In genomic region chr1:6180215-6180577, GRCh38 we compare ENCODE assay signal across 9 cellular contexts. TPM values are rescaled to one million over a fixed set of nuclear protein-coding genes. Genes with fewer than 3 reads are reported as not detected.
DNase-seq lines count a peak whose midpoint lies in the region; ATAC-seq and TF ChIP-seq lines count a peak whose summit lies in the region.
"Had no signal": no experiment of that assay in that cellular context is flagged by ENCODE, and none has a peak within 500 bp of the region (broad histone marks: within the 10 kb centered on the region; RNA-seq: fewer than 3 reads in every experiment).

CHD5 (minus strand) TSS chr1:6180321; CDS start chr1:6180023, 298 bp downstream.

- TF ChIP-seq CTCF in GM12874 (IDR thresholded peaks at IDR 0.05; ENCODE audit: insufficient read depth, low read depth, low read length) (peak; percentile 39), mesothelial cell of epicardium (IDR thresholded peaks at IDR 0.05; ENCODE audit: unreplicated experiment) (no peak), BE2C (IDR thresholded peaks at IDR 0.05; ENCODE audit: low read depth, low read length) (no peak)

- no peak for ATAC-seq in activated T-helper 17 cell treated with anti-CD3 and anti-CD28 coated beads, Interleukin-2, amount 50 U/mL, for 72 hours (replicated peaks)
- no peak for ATAC-seq in HG02759 (IDR thresholded peaks at IDR 0.05; ENCODE audit: unreplicated experiment)

- DNase-seq in AG20443 (ENCODE audit: low spot score) (peak; percentile 33), mesothelial cell of epicardium (ENCODE audit: low spot score in 2 of 2, unreplicated experiment in 2 of 2) (no peak), NCI-H774 (lab: John Stamatoyannopoulos, UW) (no peak), BE2C (no peak), NCI-H1048 (lab: John Stamatoyannopoulos, UW) (no peak)
- DNase-seq: activated gamma-delta T cell treated with Interleukin-2 at 50 U/mL for 16 hours had no signal

- peaks cover 9% of the 10 kb centered on the region for H3K4me1 Mint-ChIP-seq in activated T-helper 17 cell treated with anti-CD3 and anti-CD28 coated beads, Interleukin-2, amount 50 U/mL, for 72 hours
- peaks cover 28% of the 10 kb centered on the region for H3K4me1 Mint-ChIP-seq in mesothelial cell of epicardium

- no peaks in the 10 kb centered on the region for H3K9me3 ChIP-seq in BE2C

- peak within 1 kb of the TSS; percentile 55 for H3K4me3 Mint-ChIP-seq in activated T-helper 17 cell treated with anti-CD3 and anti-CD28 coated beads, Interleukin-2, amount 50 U/mL, for 72 hours
- H3K4me3 Mint-ChIP-seq in mesothelial cell of epicardium: peak within 1 kb of the TSS; percentile 66

- H3K36me3 ChIP-seq in BE2C: peaks cover 2% of the 10 kb centered on the region

- peaks cover 21% of the 10 kb centered on the region for H3K36me3 Mint-ChIP-seq in activated T-helper 17 cell treated with anti-CD3 and anti-CD28 coated beads, Interleukin-2, amount 50 U/mL, for 72 hours (ENCODE audit: low read depth)
- H3K36me3 Mint-ChIP-seq in mesothelial cell of epicardium: no peaks in the 10 kb centered on the region

- no peaks in the 10 kb centered on the region for H3K4me1 ChIP-seq in BE2C

- no peak within 1 kb of the TSS for H3K27ac Mint-ChIP-seq in activated T-helper 17 cell treated with anti-CD3 and anti-CD28 coated beads, Interleukin-2, amount 50 U/mL, for 72 hours
- H3K27ac Mint-ChIP-seq in mesothelial cell of epicardium: peak within 1 kb of the TSS; percentile 50

- H3K4me3 ChIP-seq in BE2C (ENCODE audit: low read depth, low read length): no peak within 1 kb of the TSS

- H3K27me3 Mint-ChIP-seq in activated T-helper 17 cell treated with anti-CD3 and anti-CD28 coated beads, Interleukin-2, amount 50 U/mL, for 72 hours: peaks cover 28% of the 10 kb centered on the region
- peaks cover 19% of the 10 kb centered on the region for H3K27me3 Mint-ChIP-seq in mesothelial cell of epicardium (ENCODE audit: low read depth)

- peaks cover 29% of the 10 kb centered on the region for H3K27me3 ChIP-seq in BE2C

- H3K9me3 Mint-ChIP-seq in activated T-helper 17 cell treated with anti-CD3 and anti-CD28 coated beads, Interleukin-2, amount 50 U/mL, for 72 hours: no peaks in the 10 kb centered on the region
- H3K9me3 Mint-ChIP-seq in mesothelial cell of epicardium: no peaks in the 10 kb centered on the region

RNA-seq across cellular contexts. Expression of gene CHD5, which starts in this region (rescaled TPM):
- total RNA-seq in activated T-helper 17 cell treated with anti-CD3 and anti-CD28 coated beads, Interleukin-2, amount 50 U/mL, for 72 hours: 1 to 10 TPM in 1 of 2 donors, under 1 TPM in 1; 0.43 to 1.2 TPM
- total RNA-seq in mesothelial cell of epicardium: 4.8 to 4.9 TPM (median 4.9 TPM) in 3 replicates
- polyA plus RNA-seq in BE2C (2012; ENCODE audit: insufficient read depth, insufficient read length, low read depth): 0.52 TPM
